In the genomic region with DNA sequence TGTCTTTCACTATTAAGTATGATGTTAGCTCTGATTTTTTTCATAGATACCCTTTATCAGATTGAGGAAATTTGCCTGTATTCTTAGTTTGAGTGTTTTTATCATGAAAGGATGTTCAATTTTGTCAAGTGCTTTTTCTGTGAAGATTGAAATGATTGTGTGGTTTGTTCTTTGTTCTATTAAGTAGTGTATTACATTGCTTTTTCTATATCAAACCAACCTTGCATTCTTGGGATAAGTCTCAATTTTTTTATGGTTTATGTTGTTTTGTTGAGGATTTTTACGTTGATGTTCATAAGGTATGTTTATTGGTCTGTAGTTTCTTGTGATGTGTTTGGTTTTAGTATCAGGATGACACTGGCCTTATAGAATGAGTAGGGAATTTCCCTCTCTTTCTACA, we compare ENCODE assay signal across 1 cellular context.
TF ChIP-seq lines count a peak whose summit lies in the region.

No MANE protein-coding gene starts in this region.

TF ChIP-seq in K562, 482 proteins besides CTCF, POLR2A, EP300 and RAD21 (continued from another document):
- TF ChIP-seq, protein P1, sequence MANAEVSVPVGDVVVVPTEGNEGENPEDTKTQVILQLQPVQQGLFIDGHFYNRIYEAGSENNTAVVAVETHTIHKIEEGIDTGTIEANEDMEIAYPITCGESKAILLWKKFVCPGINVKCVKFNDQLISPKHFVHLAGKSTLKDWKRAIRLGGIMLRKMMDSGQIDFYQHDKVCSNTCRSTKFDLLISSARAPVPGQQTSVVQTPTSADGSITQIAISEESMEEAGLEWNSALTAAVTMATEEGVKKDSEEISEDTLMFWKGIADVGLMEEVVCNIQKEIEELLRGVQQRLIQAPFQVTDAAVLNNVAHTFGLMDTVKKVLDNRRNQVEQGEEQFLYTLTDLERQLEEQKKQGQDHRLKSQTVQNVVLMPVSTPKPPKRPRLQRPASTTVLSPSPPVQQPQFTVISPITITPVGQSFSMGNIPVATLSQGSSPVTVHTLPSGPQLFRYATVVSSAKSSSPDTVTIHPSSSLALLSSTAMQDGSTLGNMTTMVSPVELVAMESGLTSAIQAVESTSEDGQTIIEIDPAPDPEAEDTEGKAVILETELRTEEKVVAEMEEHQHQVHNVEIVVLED (CRISPR knock-in tag; IDR thresholded peaks at IDR 0.05), result no peak
- TF ChIP-seq, protein P2, sequence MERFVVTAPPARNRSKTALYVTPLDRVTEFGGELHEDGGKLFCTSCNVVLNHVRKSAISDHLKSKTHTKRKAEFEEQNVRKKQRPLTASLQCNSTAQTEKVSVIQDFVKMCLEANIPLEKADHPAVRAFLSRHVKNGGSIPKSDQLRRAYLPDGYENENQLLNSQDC (CRISPR knock-in tag; IDR thresholded peaks at IDR 0.05), result no peak
- no peak for TF ChIP-seq L3MBTL2 (IDR thresholded peaks at IDR 0.05)
- TF ChIP-seq MCM3 (IDR thresholded peaks at IDR 0.05), result no peak
- no peak for TF ChIP-seq MEF2A (IDR thresholded peaks at IDR 0.05; ENCODE audit: control insufficient read depth, low read depth, low read length)
- no peak for TF ChIP-seq ZEB2 (IDR thresholded peaks at IDR 0.05)
- TF ChIP-seq, protein P3, sequence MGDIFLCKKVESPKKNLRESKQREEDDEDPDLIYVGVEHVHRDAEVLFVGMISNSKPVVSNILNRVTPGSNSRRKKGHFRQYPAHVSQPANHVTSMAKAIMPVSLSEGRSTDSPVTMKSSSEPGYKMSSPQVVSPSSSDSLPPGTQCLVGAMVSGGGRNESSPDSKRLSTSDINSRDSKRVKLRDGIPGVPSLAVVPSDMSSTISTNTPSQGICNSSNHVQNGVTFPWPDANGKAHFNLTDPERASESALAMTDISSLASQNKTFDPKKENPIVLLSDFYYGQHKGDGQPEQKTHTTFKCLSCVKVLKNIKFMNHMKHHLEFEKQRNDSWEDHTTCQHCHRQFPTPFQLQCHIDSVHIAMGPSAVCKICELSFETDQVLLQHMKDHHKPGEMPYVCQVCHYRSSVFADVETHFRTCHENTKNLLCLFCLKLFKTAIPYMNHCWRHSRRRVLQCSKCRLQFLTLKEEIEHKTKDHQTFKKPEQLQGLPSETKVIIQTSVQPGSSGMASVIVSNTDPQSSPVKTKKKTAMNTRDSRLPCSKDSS (IDR thresholded peaks at IDR 0.05; ENCODE audit: low read depth, partially characterized antibody), result peak; percentile 75
- peak; percentile 98 for TF ChIP-seq ZNF324 (CRISPR knock-in tag; IDR thresholded peaks at IDR 0.05)
- TF ChIP-seq E2F3 (CRISPR knock-in tag; IDR thresholded peaks at IDR 0.05), result no peak
- TF ChIP-seq ZNF146 (CRISPR knock-in tag; IDR thresholded peaks at IDR 0.05; ENCODE audit: unreplicated experiment), result no peak
- peak; percentile 33 to 47; a peak in 2 of 4 replicates for TF ChIP-seq TRIM24 (IDR thresholded peaks at IDR 0.05)
- TF ChIP-seq, protein P4, sequence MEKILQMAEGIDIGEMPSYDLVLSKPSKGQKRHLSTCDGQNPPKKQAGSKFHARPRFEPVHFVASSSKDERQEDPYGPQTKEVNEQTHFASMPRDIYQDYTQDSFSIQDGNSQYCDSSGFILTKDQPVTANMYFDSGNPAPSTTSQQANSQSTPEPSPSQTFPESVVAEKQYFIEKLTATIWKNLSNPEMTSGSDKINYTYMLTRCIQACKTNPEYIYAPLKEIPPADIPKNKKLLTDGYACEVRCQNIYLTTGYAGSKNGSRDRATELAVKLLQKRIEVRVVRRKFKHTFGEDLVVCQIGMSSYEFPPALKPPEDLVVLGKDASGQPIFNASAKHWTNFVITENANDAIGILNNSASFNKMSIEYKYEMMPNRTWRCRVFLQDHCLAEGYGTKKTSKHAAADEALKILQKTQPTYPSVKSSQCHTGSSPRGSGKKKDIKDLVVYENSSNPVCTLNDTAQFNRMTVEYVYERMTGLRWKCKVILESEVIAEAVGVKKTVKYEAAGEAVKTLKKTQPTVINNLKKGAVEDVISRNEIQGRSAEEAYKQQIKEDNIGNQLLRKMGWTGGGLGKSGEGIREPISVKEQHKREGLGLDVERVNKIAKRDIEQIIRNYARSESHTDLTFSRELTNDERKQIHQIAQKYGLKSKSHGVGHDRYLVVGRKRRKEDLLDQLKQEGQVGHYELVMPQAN (IDR thresholded peaks at IDR 0.05; ENCODE audit: borderline replicate concordance), result no peak
- no peak for TF ChIP-seq ILK (tag; IDR thresholded peaks at IDR 0.05; ENCODE audit: borderline replicate concordance, low read depth)
- TF ChIP-seq, protein P5, sequence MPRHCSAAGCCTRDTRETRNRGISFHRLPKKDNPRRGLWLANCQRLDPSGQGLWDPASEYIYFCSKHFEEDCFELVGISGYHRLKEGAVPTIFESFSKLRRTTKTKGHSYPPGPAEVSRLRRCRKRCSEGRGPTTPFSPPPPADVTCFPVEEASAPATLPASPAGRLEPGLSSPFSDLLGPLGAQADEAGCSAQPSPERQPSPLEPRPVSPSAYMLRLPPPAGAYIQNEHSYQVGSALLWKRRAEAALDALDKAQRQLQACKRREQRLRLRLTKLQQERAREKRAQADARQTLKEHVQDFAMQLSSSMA (CRISPR knock-in tag; IDR thresholded peaks at IDR 0.05), result no peak
- TF ChIP-seq, protein P6, sequence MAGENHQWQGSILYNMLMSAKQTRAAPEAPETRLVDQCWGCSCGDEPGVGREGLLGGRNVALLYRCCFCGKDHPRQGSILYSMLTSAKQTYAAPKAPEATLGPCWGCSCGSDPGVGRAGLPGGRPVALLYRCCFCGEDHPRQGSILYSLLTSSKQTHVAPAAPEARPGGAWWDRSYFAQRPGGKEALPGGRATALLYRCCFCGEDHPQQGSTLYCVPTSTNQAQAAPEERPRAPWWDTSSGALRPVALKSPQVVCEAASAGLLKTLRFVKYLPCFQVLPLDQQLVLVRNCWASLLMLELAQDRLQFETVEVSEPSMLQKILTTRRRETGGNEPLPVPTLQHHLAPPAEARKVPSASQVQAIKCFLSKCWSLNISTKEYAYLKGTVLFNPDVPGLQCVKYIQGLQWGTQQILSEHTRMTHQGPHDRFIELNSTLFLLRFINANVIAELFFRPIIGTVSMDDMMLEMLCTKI (IDR thresholded peaks at IDR 0.05; ENCODE audit: partially characterized antibody), result no peak
- TF ChIP-seq CBX3 (IDR thresholded peaks at IDR 0.05; ENCODE audit: borderline replicate concordance in 1 of 2, low read length in 2 of 2), result peak in 1 of 2 experiments; percentile 77; a peak in 1 of 3 replicates
- no peak for TF ChIP-seq FOXJ3 (CRISPR knock-in tag; IDR thresholded peaks at IDR 0.05)
- TF ChIP-seq, protein P7, sequence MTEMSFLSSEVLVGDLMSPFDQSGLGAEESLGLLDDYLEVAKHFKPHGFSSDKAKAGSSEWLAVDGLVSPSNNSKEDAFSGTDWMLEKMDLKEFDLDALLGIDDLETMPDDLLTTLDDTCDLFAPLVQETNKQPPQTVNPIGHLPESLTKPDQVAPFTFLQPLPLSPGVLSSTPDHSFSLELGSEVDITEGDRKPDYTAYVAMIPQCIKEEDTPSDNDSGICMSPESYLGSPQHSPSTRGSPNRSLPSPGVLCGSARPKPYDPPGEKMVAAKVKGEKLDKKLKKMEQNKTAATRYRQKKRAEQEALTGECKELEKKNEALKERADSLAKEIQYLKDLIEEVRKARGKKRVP (CRISPR knock-in tag; IDR thresholded peaks at IDR 0.05), result no peak
- no peak for TF ChIP-seq ZNF76 (CRISPR knock-in tag; IDR thresholded peaks at IDR 0.05; ENCODE audit: borderline replicate concordance)
- TF ChIP-seq, protein P8, sequence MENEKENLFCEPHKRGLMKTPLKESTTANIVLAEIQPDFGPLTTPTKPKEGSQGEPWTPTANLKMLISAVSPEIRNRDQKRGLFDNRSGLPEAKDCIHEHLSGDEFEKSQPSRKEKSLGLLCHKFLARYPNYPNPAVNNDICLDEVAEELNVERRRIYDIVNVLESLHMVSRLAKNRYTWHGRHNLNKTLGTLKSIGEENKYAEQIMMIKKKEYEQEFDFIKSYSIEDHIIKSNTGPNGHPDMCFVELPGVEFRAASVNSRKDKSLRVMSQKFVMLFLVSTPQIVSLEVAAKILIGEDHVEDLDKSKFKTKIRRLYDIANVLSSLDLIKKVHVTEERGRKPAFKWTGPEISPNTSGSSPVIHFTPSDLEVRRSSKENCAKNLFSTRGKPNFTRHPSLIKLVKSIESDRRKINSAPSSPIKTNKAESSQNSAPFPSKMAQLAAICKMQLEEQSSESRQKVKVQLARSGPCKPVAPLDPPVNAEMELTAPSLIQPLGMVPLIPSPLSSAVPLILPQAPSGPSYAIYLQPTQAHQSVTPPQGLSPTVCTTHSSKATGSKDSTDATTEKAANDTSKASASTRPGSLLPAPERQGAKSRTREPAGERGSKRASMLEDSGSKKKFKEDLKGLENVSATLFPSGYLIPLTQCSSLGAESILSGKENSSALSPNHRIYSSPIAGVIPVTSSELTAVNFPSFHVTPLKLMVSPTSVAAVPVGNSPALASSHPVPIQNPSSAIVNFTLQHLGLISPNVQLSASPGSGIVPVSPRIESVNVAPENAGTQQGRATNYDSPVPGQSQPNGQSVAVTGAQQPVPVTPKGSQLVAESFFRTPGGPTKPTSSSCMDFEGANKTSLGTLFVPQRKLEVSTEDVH (IDR thresholded peaks at IDR 0.05; ENCODE audit: low read depth, partially characterized antibody), result no peak
- TF ChIP-seq MAZ (CRISPR knock-in tag; conservative IDR thresholded peaks at IDR 0.05 in 1 of 2, IDR thresholded peaks at IDR 0.05 in 1 of 2), result no peak
- no peak for TF ChIP-seq STAT5B (CRISPR knock-in tag; IDR thresholded peaks at IDR 0.05)
- TF ChIP-seq ZBTB7A (IDR thresholded peaks at IDR 0.05; ENCODE audit: borderline replicate concordance, control insufficient read depth, low read depth, low read length), result no peak
- no peak for TF ChIP-seq NCOA6 (IDR thresholded peaks at IDR 0.05)
- TF ChIP-seq BRD4 (IDR thresholded peaks at IDR 0.05), result no peak
- TF ChIP-seq TCF7L2 (IDR thresholded peaks at IDR 0.05; ENCODE audit: low read depth, low read length), result no peak
- TF ChIP-seq ARNT (IDR thresholded peaks at IDR 0.05), result no peak
- TF ChIP-seq THRAP3 (IDR thresholded peaks at IDR 0.05; ENCODE audit: borderline replicate concordance), result no peak
- no peak for TF ChIP-seq ZNF311 (CRISPR knock-in tag; IDR thresholded peaks at IDR 0.05)
